ENCODE assay signal across 21 cellular contexts in the genomic region with DNA sequence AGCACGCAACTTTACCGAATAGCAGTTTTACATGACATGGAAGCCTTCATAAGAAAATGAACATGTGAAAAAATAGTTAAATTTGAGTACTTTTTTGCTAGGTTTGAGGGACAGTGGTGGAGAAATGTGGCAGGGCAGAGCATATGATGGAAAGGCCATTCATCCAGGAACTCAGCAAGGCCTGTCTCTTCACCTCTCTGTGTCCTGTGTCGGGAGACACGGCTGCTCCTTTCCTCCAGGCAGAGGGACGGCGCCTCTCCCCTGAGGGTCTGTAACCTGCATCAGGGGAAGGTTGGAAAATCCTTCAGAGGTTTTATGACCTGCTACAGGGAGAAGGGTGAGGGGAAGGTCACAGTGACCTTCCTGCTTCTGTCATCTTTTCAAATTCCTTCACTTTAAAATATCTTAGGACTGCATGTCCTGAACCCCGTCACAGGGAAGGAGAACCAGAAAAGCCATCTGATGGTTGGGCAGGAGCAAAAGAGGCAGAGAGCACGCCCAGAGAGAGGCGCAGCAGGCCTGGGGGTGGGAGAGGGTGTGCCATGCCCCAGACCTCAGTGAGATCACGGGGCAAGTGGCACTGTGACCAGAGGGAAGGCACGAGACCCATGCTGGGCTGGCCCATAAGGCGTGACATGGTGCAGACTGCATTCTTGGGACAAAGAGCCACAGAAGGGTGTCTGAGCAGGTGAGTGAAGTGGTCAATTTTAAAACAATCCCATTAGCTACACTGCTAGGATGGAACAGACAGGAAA. TPM values are rescaled to one million over a fixed set of nuclear protein-coding genes. Genes with fewer than 3 reads are reported as not detected.
DNase-seq lines count a peak whose midpoint lies in the region; ATAC-seq and TF ChIP-seq lines count a peak whose summit lies in the region.
"Had no signal": no experiment of that assay in that cellular context is flagged by ENCODE, and none has a peak within 500 bp of the region (broad histone marks: within the 10 kb centered on the region; RNA-seq: fewer than 3 reads in every experiment).

No MANE protein-coding gene starts in this region.

- no peaks in the 10 kb centered on the region for H3K9me3 Mint-ChIP-seq in activated CD8-positive, alpha-beta memory T cell treated with anti-CD3 and anti-CD28 coated beads, Interleukin-2, amount 10 ng/mL, durations not matched to agents 7 days and 5 days (ENCODE audit: low read depth)
- H3K9me3 Mint-ChIP-seq in memory B cell = no peaks in the 10 kb centered on the region
- H3K9me3 Mint-ChIP-seq: CD4-positive, alpha-beta memory T cell had no signal

- no peak overlapping the region for H3K4me3 ChIP-seq in spleen

- no peaks in the 10 kb centered on the region for H3K9me3 ChIP-seq in spleen
- H3K9me3 ChIP-seq: BE2C had no signal

- no peak for ATAC-seq in activated CD8-positive, alpha-beta memory T cell treated with anti-CD3 and anti-CD28 coated beads, Interleukin-2, amount 10 ng/mL, durations not matched to agents 7 days and 5 days
- ATAC-seq in memory B cell (ENCODE audit: low read depth) (no peak), GM18511 (IDR thresholded peaks at IDR 0.05; ENCODE audit: unreplicated experiment) (no peak)
- ATAC-seq: PC-3 had no signal

- CTCF ChIA-PET in activated CD8-positive, alpha-beta memory T cell treated with anti-CD3 and anti-CD28 coated beads, Interleukin-2, amount 10 ng/mL, durations not matched to agents 7 days and 5 days (lab: Charles Lee) = no interaction called here

- H3K27me3 ChIP-seq in spleen (replicated peaks in 1 of 7) = peaks cover 0 to 5% (median 0%) of the 10 kb centered on the region in 7 donors
- H3K27me3 ChIP-seq: BE2C had no signal

- 87 to 90% (median 89%) methylated on average over 12 of the region's 12 CpGs for WGBS in spleen, 5 donors

- H3K36me3 ChIP-seq in spleen = peaks cover 0 to 4% (median 0%) of the 10 kb centered on the region in 6 donors
- H3K36me3 ChIP-seq: BE2C had no signal

- peak; percentile 29 for DNase-seq in activated CD8-positive, alpha-beta memory T cell treated with anti-CD3 and anti-CD28 coated beads, Interleukin-2, amount 10 ng/mL, durations not matched to agents 7 days and 5 days
- DNase-seq in activated CD8-positive, alpha-beta memory T cell treated with anti-CD3 and anti-CD28 coated beads, Interleukin-2, amount 50 U/mL, for 48 hours = no peak
- DNase-seq in H4 (ENCODE audit: low spot score) (peak; percentile 10), memory B cell (ENCODE audit: low spot score in 2 of 2) (no peak), spleen (peak; percentile 66), kidney tubule cell (ENCODE audit: low spot score) (no peak), AG08395 (ENCODE audit: low spot score) (no peak)
- DNase-seq: BE2C; CD4-positive, alpha-beta memory T cell; EL; NCI-H1417 treated with DMSO at 0.1 percent for 48 hours; NCI-H187 treated with DMSO at 0.1 percent for 48 hours; NCI-H2227 treated with DMSO at 0.1 percent for 48 hours; NCI-H510A treated with DMSO at 0.1 percent for 48 hours; NCI-H774; PC-3; RPMI8226; SHP77 treated with DMSO at 0.1 percent for 48 hours had no signal

- no peak overlapping the region for H3K4me3 Mint-ChIP-seq in activated CD8-positive, alpha-beta memory T cell treated with anti-CD3 and anti-CD28 coated beads, Interleukin-2, amount 10 ng/mL, durations not matched to agents 7 days and 5 days
- H3K4me3 Mint-ChIP-seq in memory B cell = no peak overlapping the region
- H3K4me3 Mint-ChIP-seq: CD4-positive, alpha-beta memory T cell had no signal

- no peak for TF ChIP-seq POLR2A in spleen (IDR thresholded peaks at IDR 0.05)

- H3K4me1 ChIP-seq in spleen = peaks cover 0 to 28% (median 8%) of the 10 kb centered on the region in 6 donors
- H3K4me1 ChIP-seq: BE2C had no signal

- no peaks in the 10 kb centered on the region for H3K36me3 Mint-ChIP-seq in activated CD8-positive, alpha-beta memory T cell treated with anti-CD3 and anti-CD28 coated beads, Interleukin-2, amount 10 ng/mL, durations not matched to agents 7 days and 5 days
- no peaks in the 10 kb centered on the region for H3K36me3 Mint-ChIP-seq in memory B cell
- H3K36me3 Mint-ChIP-seq: CD4-positive, alpha-beta memory T cell had no signal

- peaks cover 14% of the 10 kb centered on the region for H3K4me1 Mint-ChIP-seq in activated CD8-positive, alpha-beta memory T cell treated with anti-CD3 and anti-CD28 coated beads, Interleukin-2, amount 10 ng/mL, durations not matched to agents 7 days and 5 days
- peaks cover 16% of the 10 kb centered on the region for H3K4me1 Mint-ChIP-seq in memory B cell

- no peak overlapping the region for H3K27ac Mint-ChIP-seq in activated CD8-positive, alpha-beta memory T cell treated with anti-CD3 and anti-CD28 coated beads, Interleukin-2, amount 10 ng/mL, durations not matched to agents 7 days and 5 days
- H3K27ac Mint-ChIP-seq in memory B cell = peak overlapping the region; percentile 45
- H3K27ac Mint-ChIP-seq: CD4-positive, alpha-beta memory T cell had no signal

- peaks cover 59% of the 10 kb centered on the region for H3K27me3 Mint-ChIP-seq in activated CD8-positive, alpha-beta memory T cell treated with anti-CD3 and anti-CD28 coated beads, Interleukin-2, amount 10 ng/mL, durations not matched to agents 7 days and 5 days
- H3K27me3 Mint-ChIP-seq in memory B cell = peaks cover 8% of the 10 kb centered on the region

- TF ChIP-seq CTCF in spleen (IDR thresholded peaks at IDR 0.05 in 8 of 11, conservative IDR thresholded peaks at IDR 0.05 in 3 of 11) = no peak

- intact Hi-C loops in spleen (cut with DNase I; ENCODE audit: low total_unique reads) = no loop called here

- no peak overlapping the region for H3K27ac ChIP-seq in spleen
- H3K27ac ChIP-seq: KMS-11 had no signal

RNA-seq across cellular contexts. Expression of a gene that starts 44.0 kb away (rescaled TPM):
- 1 to 10 TPM in 1 of 2 experiments, under 1 TPM in 1; 0.96 to 4.5 TPM for total RNA-seq in activated CD8-positive, alpha-beta memory T cell treated with anti-CD3 and anti-CD28 coated beads, Interleukin-2, amount 10 ng/mL, durations not matched to agents 7 days and 5 days
- 19.8 and 24.4 TPM in 2 replicates for total RNA-seq in H4 (2014; rRNA removed; shearing (Covaris generic))
- total RNA-seq in spleen = 1 to 10 TPM; 2.3 to 9.7 (median 4.3) TPM
- 1 to 10 TPM; 2.3 to 6.0 (median 4.1) TPM for polyA plus RNA-seq in spleen
- total RNA-seq: HT-29 had no signal

Comparison
In these comparisons a context has a peak if more than half of its experiments do, and no peak if none do; other contexts are left out.
1. DNase-seq: peak in activated CD8-positive, alpha-beta memory T cell treated with anti-CD3 and anti-CD28 coated beads, Interleukin-2, amount 10 ng/mL, durations not matched to agents 7 days and 5 days (single experiment), H4 (single experiment) and spleen (single experiment); none in activated CD8-positive, alpha-beta memory T cell treated with anti-CD3 and anti-CD28 coated beads, Interleukin-2, amount 50 U/mL, for 48 hours (single experiment), memory B cell (0 of 2), kidney tubule cell (single experiment) and AG08395 (single experiment).